Comparison of ENCODE assay signal across 1 cellular context in genomic region chr4:112288455-112288854, GRCh38.
TF ChIP-seq lines count a peak whose summit lies in the region.

No MANE protein-coding gene starts in this region.

TF ChIP-seq in HepG2, 621 proteins besides CTCF, POLR2A, EP300 and RAD21:
- TF ChIP-seq HINFP (CRISPR knock-in tag; IDR thresholded peaks at IDR 0.05; ENCODE audit: low read depth) (no peak), MTA3 (CRISPR knock-in tag; IDR thresholded peaks at IDR 0.05) (no peak), ZNF562 (CRISPR knock-in tag; IDR thresholded peaks at IDR 0.05; ENCODE audit: borderline replicate concordance) (no peak), ZSCAN22 (CRISPR knock-in tag; IDR thresholded peaks at IDR 0.05) (no peak), RFX1 (IDR thresholded peaks at IDR 0.05) (no peak), TCF7 (IDR thresholded peaks at IDR 0.05; ENCODE audit: low read depth) (no peak), HNF4A (CRISPR knock-in tag; IDR thresholded peaks at IDR 0.05) (no peak), ZBTB10 (CRISPR knock-in tag; IDR thresholded peaks at IDR 0.05; ENCODE audit: borderline replicate concordance) (no peak), ZNF557 (CRISPR knock-in tag; IDR thresholded peaks at IDR 0.05) (no peak), NCOA5 (CRISPR knock-in tag; IDR thresholded peaks at IDR 0.05) (no peak), ATF4 (CRISPR knock-in tag; IDR thresholded peaks at IDR 0.05) (no peak), GPN1 (CRISPR knock-in tag; IDR thresholded peaks at IDR 0.05; ENCODE audit: borderline replicate concordance) (no peak), THAP7 (CRISPR knock-in tag; IDR thresholded peaks at IDR 0.05) (no peak), ZNF501 (CRISPR knock-in tag; IDR thresholded peaks at IDR 0.05) (no peak), WIZ (CRISPR knock-in tag; IDR thresholded peaks at IDR 0.05) (no peak), MXD1 (CRISPR knock-in tag; IDR thresholded peaks at IDR 0.05) (no peak), TRIM24 (CRISPR knock-in tag; IDR thresholded peaks at IDR 0.05) (no peak), ZNF33B (CRISPR knock-in tag; IDR thresholded peaks at IDR 0.05) (no peak), SRSF4 (IDR thresholded peaks at IDR 0.05; ENCODE audit: low read depth, low read length, poor library complexity, severe bottlenecking) (no peak), ZNF225 (CRISPR knock-in tag; IDR thresholded peaks at IDR 0.05) (no peak)
